ENCODE assay signal across 8 cellular contexts in genomic region chr17:7634384-7634783, GRCh38. TPM values are rescaled to one million over a fixed set of nuclear protein-coding genes. Genes with fewer than 3 reads are reported as not detected.
DNase-seq lines count a peak whose midpoint lies in the region; ATAC-seq, FAIRE-seq and TF ChIP-seq lines count a peak whose summit lies in the region.

No MANE protein-coding gene starts in this region.

- H3K9me3 ChIP-seq in A549 (no peaks in the 10 kb centered on the region), gastroesophageal sphincter (no peaks in the 10 kb centered on the region), thyroid gland (no peaks in the 10 kb centered on the region)

- POLR2A ChIA-PET in A549 (lab: Yijun Ruan, JAX), result interaction anchor here (4.3 kb wide), 1 partner anchor 53 kb away, joined by 52 read pairs; the partner anchor contains the start of genes TP53 and WRAP53

- TF ChIP-seq RAD21 in A549 (conservative IDR thresholded peaks at IDR 0.05 in 1 of 2, IDR thresholded peaks at IDR 0.05 in 1 of 2), result peak; percentile 61 to 82

- H3K4me3 ChIP-seq in A549 (no peak overlapping the region), gastroesophageal sphincter (no peak overlapping the region), thyroid gland (replicated peaks in 1 of 3) (no peak overlapping the region)

- H3K27me3 ChIP-seq in gastroesophageal sphincter (no peaks in the 10 kb centered on the region), thyroid gland (no peaks in the 10 kb centered on the region)

- H3K36me3 ChIP-seq in gastroesophageal sphincter (no peaks in the 10 kb centered on the region), thyroid gland (no peaks in the 10 kb centered on the region)

- CTCF ChIA-PET in A549 (lab: Yijun Ruan, JAX), result interaction anchor here (0.7 to 8.2 kb wide), 20 partner anchors 8 to 460 kb away, joined by 3 to 191 read pairs (median 5); partner anchors contain the start of genes ATP1B2, DNAH2, EFNB3 and FXR2

- H3K4me2 ChIP-seq in A549, result peak overlapping the region; percentile 23; the same call in 1 of the 3 replicates

- TF ChIP-seq CTCF in A549 (IDR thresholded peaks at IDR 0.05) (peak; percentile 50), GM12873 (IDR thresholded peaks at IDR 0.05; ENCODE audit: insufficient read depth, low read depth, low read length, missing control alignments) (peak; percentile 44), gastroesophageal sphincter (IDR thresholded peaks at IDR 0.05) (peak in 2 of 4 experiments; percentile 39 to 52), thyroid gland (IDR thresholded peaks at IDR 0.05) (peak in 3 of 6 experiments; percentile 40 to 46 (median 44))

- WGBS in A549 (ENCODE audit: missing lambda C conversion rate), result 31% methylated on average over 5 of the region's 5 CpGs
- WGBS in gastroesophageal sphincter (ENCODE audit: low coverage in 1 of 2), 2 donors, result 7 to 13% methylated on average over 3 to 4 of the region's 5 CpGs
- 14 to 20% methylated on average over 5 of the region's 5 CpGs for whole genome bisulfite sequencing in thyroid gland, 2 donors

- DNase-seq in A549 (ENCODE audit: low read depth in 1 of 2, low spot score in 1 of 2) (peak; percentile 71 to 87), SHP77 (lab: John Stamatoyannopoulos, UW) (peak; percentile 61 to 62), thyroid gland (peak; percentile 63 to 67), SW 1271 (lab: John Stamatoyannopoulos, UW) (no peak), H54 (ENCODE audit: insufficient read length, low spot score) (no peak)

- no peak for TF ChIP-seq POLR2A in A549 (IDR thresholded peaks at IDR 0.05; ENCODE audit: low read length)
- TF ChIP-seq POLR2A in gastroesophageal sphincter (IDR thresholded peaks at IDR 0.05), result no peak
- no peak for TF ChIP-seq POLR2A in thyroid gland (IDR thresholded peaks at IDR 0.05)
- no peak for TF ChIP-seq POLR2A in H54 (IDR thresholded peaks at IDR 0.05; ENCODE audit: low read depth, low read length)

- FAIRE-seq in A549 (lab: Jason Lieb, UNC), result no peak
- no peak for FAIRE-seq in H54 (lab: Jason Lieb, UNC)

- ATAC-seq in A549 (peak; percentile 63 to 83), gastroesophageal sphincter (peak; percentile 53), HG02623 (IDR thresholded peaks at IDR 0.05; ENCODE audit: unreplicated experiment) (no peak)

- TF ChIP-seq EP300 in A549 (IDR thresholded peaks at IDR 0.05) (no peak), gastroesophageal sphincter (IDR thresholded peaks at IDR 0.05) (no peak)

- intact Hi-C loops in thyroid gland (cut with DNase I), result loop anchor here (5.0 kb wide), 1 partner anchor 53 kb away; the partner anchor contains the start of genes TP53 and WRAP53

- H3K4me1 ChIP-seq in A549 (no peaks in the 10 kb centered on the region), gastroesophageal sphincter (no peaks in the 10 kb centered on the region), thyroid gland (no peaks in the 10 kb centered on the region)

- H3K27ac ChIP-seq in A549 (no peak overlapping the region), gastroesophageal sphincter (no peak overlapping the region), thyroid gland (no peak overlapping the region)

TF ChIP-seq in A549, 52 proteins besides CTCF, POLR2A, EP300 and RAD21:
- TF ChIP-seq SMC3 (IDR thresholded peaks at IDR 0.05) (peak; percentile 54), ZC3H11A (IDR thresholded peaks at IDR 0.05) (no peak)

RNA-seq across cellular contexts. Expression of gene SHBG, which starts 4.4 kb away (rescaled TPM):
- polyA plus RNA-seq in A549 (2011; rRNA removed) (0.31 and 0.34 TPM in 2 replicates), A549 (2017; fragmentation: RNase III; extraction: RNeasy Plus Mini Kit Qiagen cat#74134 plus additional on column Dnase treatment) (0.37 to 0.63 TPM (median 0.50 TPM) in 3 replicates)
- polyA plus RNA-seq in A549 (2012; cell fraction: cytosol; rRNA removed), result 0.26 and 0.30 TPM in 2 replicates
- polyA plus RNA-seq in A549 (2012; cell fraction: nucleus; rRNA removed), result 0.42 and 0.73 TPM in 2 replicates
- polyA minus RNA-seq in A549 (2011; rRNA and poly(A)+ RNA removed), result 0.33 TPM in 1 of 2 replicates, not detected in the other
- total RNA-seq in gastroesophageal sphincter (1 to 10 TPM in 1 of 4 donors, under 1 TPM in 1, not detected in 2; 0.40 to 3.0 TPM), thyroid gland (under 1 TPM in 1 of 4 donors, not detected in 3; 0.83 TPM)

RNA-seq across cellular contexts. Expression of gene SAT2, which starts 6.8 kb away (rescaled TPM):
- 38.1 and 44.4 TPM in 2 replicates for polyA plus RNA-seq in A549 (2011; rRNA removed)
- polyA plus RNA-seq in A549 (2012; cell fraction: cytosol; rRNA removed), result 30.0 and 37.5 TPM in 2 replicates
- polyA plus RNA-seq in A549 (2012; cell fraction: nucleus; rRNA removed), result 26.8 and 43.1 TPM in 2 replicates
- 59.8 to 76.3 TPM (median 70.1 TPM) in 3 replicates for polyA plus RNA-seq in A549 (2017; fragmentation: RNase III; extraction: RNeasy Plus Mini Kit Qiagen cat#74134 plus additional on column Dnase treatment)
- polyA minus RNA-seq in A549 (2011; rRNA and poly(A)+ RNA removed), result 12.4 and 13.3 TPM in 2 replicates
- total RNA-seq in gastroesophageal sphincter, result 10 to 100 TPM; 50.6 to 72.3 (median 62.3) TPM
- 10 to 100 TPM; 59.5 to 74.2 (median 61.9) TPM for total RNA-seq in thyroid gland

RNA-seq across cellular contexts. Expression of gene ATP1B2, which starts 16.3 kb away (rescaled TPM):
- polyA plus RNA-seq in A549 (2011; rRNA removed) (0.16 and 0.20 TPM in 2 replicates), A549 (2017; fragmentation: RNase III; extraction: RNeasy Plus Mini Kit Qiagen cat#74134 plus additional on column Dnase treatment) (0.05 to 0.26 TPM (median 0.10 TPM) in 3 replicates)
- 0.01 and 0.03 TPM in 2 replicates for polyA plus RNA-seq in A549 (2012; cell fraction: cytosol; rRNA removed)
- polyA plus RNA-seq in A549 (2012; cell fraction: nucleus; rRNA removed), result 0.04 and 0.05 TPM in 2 replicates
- not detected in 2 replicates for polyA minus RNA-seq in A549 (2011; rRNA and poly(A)+ RNA removed)
- total RNA-seq in gastroesophageal sphincter (1 to 10 TPM in 3 of 4 donors, under 1 TPM in 1; 0.77 to 3.6 (median 2.3) TPM), thyroid gland (1 to 10 TPM in 2 of 4 donors, under 1 TPM in 2; 0.40 to 1.7 (median 0.90) TPM)

RNA-seq across cellular contexts. Expression of gene FXR2, which starts 19.7 kb away (rescaled TPM):
- polyA plus RNA-seq in A549 (2011; rRNA removed), result 40.7 and 45.3 TPM in 2 replicates
- polyA plus RNA-seq in A549 (2012; cell fraction: cytosol; rRNA removed), result 57.2 and 75.6 TPM in 2 replicates
- 120 and 125 TPM in 2 replicates for polyA plus RNA-seq in A549 (2012; cell fraction: nucleus; rRNA removed)
- polyA plus RNA-seq in A549 (2017; fragmentation: RNase III; extraction: RNeasy Plus Mini Kit Qiagen cat#74134 plus additional on column Dnase treatment), result 38.9 to 45.2 TPM (median 42.9 TPM) in 3 replicates
- polyA minus RNA-seq in A549 (2011; rRNA and poly(A)+ RNA removed), result 74.1 and 80.2 TPM in 2 replicates
- total RNA-seq in gastroesophageal sphincter, result 10 to 100 TPM; 39.3 to 54.6 (median 47.4) TPM
- 10 to 100 TPM; 27.6 to 37.5 (median 28.6) TPM for total RNA-seq in thyroid gland

RNA-seq across cellular contexts. Expression of gene SOX15, which starts 44.5 kb away (rescaled TPM):
- polyA plus RNA-seq in A549 (2011; rRNA removed), result 0.05 and 0.11 TPM in 2 replicates
- 0.17 and 0.21 TPM in 2 replicates for polyA plus RNA-seq in A549 (2012; cell fraction: cytosol; rRNA removed)
- polyA plus RNA-seq in A549 (2012; cell fraction: nucleus; rRNA removed), result 0.89 and 1.1 TPM in 2 replicates
- polyA plus RNA-seq in A549 (2017; fragmentation: RNase III; extraction: RNeasy Plus Mini Kit Qiagen cat#74134 plus additional on column Dnase treatment), result 0.19 to 0.30 TPM (median 0.22 TPM) in 3 replicates
- 0.58 TPM in 1 of 2 replicates, not detected in the other for polyA minus RNA-seq in A549 (2011; rRNA and poly(A)+ RNA removed)
- total RNA-seq in gastroesophageal sphincter, result 1 to 10 TPM; 5.1 to 9.0 (median 5.9) TPM
- 1 to 10 TPM in 1 of 4 donors, under 1 TPM in 1, not detected in 2; 0.67 to 3.1 TPM for total RNA-seq in thyroid gland

Comparison
In these comparisons a context has a peak if more than half of its experiments do, and no peak if none do; other contexts are left out.
1. DNase-seq: peak in A549 (2 of 2), SHP77 (2 of 2) and thyroid gland (2 of 2); none in SW 1271 (0 of 2) and H54 (single experiment).